Comparison of ENCODE assay signal across 18 cellular contexts in genomic region chr18:60740313-60740712, GRCh38.
DNase-seq lines count a peak whose midpoint lies in the region; ATAC-seq and TF ChIP-seq lines count a peak whose summit lies in the region.
"Had no signal": no experiment of that assay in that cellular context is flagged by ENCODE, and none has a peak within 500 bp of the region (broad histone marks: within the 10 kb centered on the region; RNA-seq: fewer than 3 reads in every experiment).

No MANE protein-coding gene starts in this region.

- CTCF ChIA-PET in WTC11 (lab: Charles Lee), result interaction anchor here (0.5 kb wide), 1 partner anchor 130 kb away, joined by 3 read pairs; no protein-coding TSS in a partner anchor

- no peaks in the 10 kb centered on the region for H3K36me3 Mint-ChIP-seq in activated naive CD8-positive, alpha-beta T cell treated with anti-CD3 and anti-CD28 coated beads, Interleukin-2, amount 50 U/mL, for 24 hours (ENCODE audit: low read depth)
- no peaks in the 10 kb centered on the region for H3K36me3 Mint-ChIP-seq in activated naive CD8-positive, alpha-beta T cell treated with anti-CD3 and anti-CD28 coated beads for 36 hours
- H3K36me3 Mint-ChIP-seq in WTC11, result no peaks in the 10 kb centered on the region
- H3K36me3 Mint-ChIP-seq: CD8-positive, alpha-beta T cell had no signal

- H3K9me3 ChIP-seq in upper lobe of right lung, result no peaks in the 10 kb centered on the region
- H3K9me3 ChIP-seq: A549; BLaER1 treated with 17β-estradiol and CSF1 and Interleukin-3, amounts not matched to agents 10 nM and 100 nM; HAP-1 had no signal

- no peaks in the 10 kb centered on the region for H3K4me1 ChIP-seq in upper lobe of right lung
- H3K4me1 ChIP-seq: A549, HAP-1 had no signal

- H3K27ac ChIP-seq in upper lobe of right lung, result no peak overlapping the region
- H3K27ac ChIP-seq: 22Rv1; A549; BLaER1 treated with 17β-estradiol and CSF1 and Interleukin-3, amounts not matched to agents 10 nM and 100 nM had no signal

- no peak for DNase-seq in activated naive CD8-positive, alpha-beta T cell treated with anti-CD3 and anti-CD28 coated beads, Interleukin-2, amount 50 U/mL, for 24 hours
- no peak for DNase-seq in activated naive CD8-positive, alpha-beta T cell treated with anti-CD3 and anti-CD28 coated beads for 36 hours
- DNase-seq in WTC11 (ENCODE audit: low spot score) (no peak), mesenteric fat pad (ENCODE audit: low spot score) (peak; percentile 73), upper lobe of right lung (no peak), AML-193 (lab: John Stamatoyannopoulos, UW) (no peak), NCI-H2081 treated with DMSO at 0.1 percent for 48 hours (lab: John Stamatoyannopoulos, UW) (no peak)
- DNase-seq: Calu3; CD8-positive, alpha-beta T cell; DMS79 treated with DMSO at 0.1 percent for 48 hours; GF-D8 had no signal

- no peaks in the 10 kb centered on the region for H3K36me3 ChIP-seq in upper lobe of right lung
- H3K36me3 ChIP-seq: BLaER1 treated with 17β-estradiol and CSF1 and Interleukin-3, amounts not matched to agents 10 nM and 100 nM; HAP-1 had no signal

- ATAC-seq in activated naive CD8-positive, alpha-beta T cell treated with anti-CD3 and anti-CD28 coated beads, Interleukin-2, amount 50 U/mL, for 24 hours, result peak; percentile 28
- ATAC-seq in WTC11 (0 out of 2 replicates have a peak, but pooled peaks have one; percentile 28), upper lobe of right lung (peak; percentile 12), GM18868 (IDR thresholded peaks at IDR 0.05; ENCODE audit: unreplicated experiment) (no peak)
- ATAC-seq: A549; CD8-positive, alpha-beta T cell; HepG2 had no signal

- H3K4me1 Mint-ChIP-seq in activated naive CD8-positive, alpha-beta T cell treated with anti-CD3 and anti-CD28 coated beads, Interleukin-2, amount 50 U/mL, for 24 hours, result no peaks in the 10 kb centered on the region
- H3K4me1 Mint-ChIP-seq in activated naive CD8-positive, alpha-beta T cell treated with anti-CD3 and anti-CD28 coated beads for 36 hours, result no peaks in the 10 kb centered on the region
- no peaks in the 10 kb centered on the region for H3K4me1 Mint-ChIP-seq in WTC11
- H3K4me1 Mint-ChIP-seq: B cell had no signal

- POLR2A ChIA-PET in WTC11 (lab: Charles Lee), result no interaction called here

- H3K4me3 ChIP-seq in upper lobe of right lung, result no peak overlapping the region
- H3K4me3 ChIP-seq: A549; BLaER1 treated with 17β-estradiol and CSF1 and Interleukin-3, amounts not matched to agents 10 nM and 100 nM; HAP-1 had no signal

- H3K27ac Mint-ChIP-seq in activated naive CD8-positive, alpha-beta T cell treated with anti-CD3 and anti-CD28 coated beads, Interleukin-2, amount 50 U/mL, for 24 hours, result no peak overlapping the region
- H3K27ac Mint-ChIP-seq in activated naive CD8-positive, alpha-beta T cell treated with anti-CD3 and anti-CD28 coated beads for 36 hours, result no peak overlapping the region
- H3K27ac Mint-ChIP-seq in WTC11, result no peak overlapping the region
- H3K27ac Mint-ChIP-seq: B cell; CD8-positive, alpha-beta T cell had no signal

- no peak for TF ChIP-seq CTCF in WTC11 (IDR thresholded peaks at IDR 0.05)
- no peak for TF ChIP-seq CTCF in upper lobe of right lung (IDR thresholded peaks at IDR 0.05)

- intact Hi-C loops in upper lobe of right lung (cut with DNase I), result no loop called here

- no peaks in the 10 kb centered on the region for H3K27me3 ChIP-seq in upper lobe of right lung
- H3K27me3 ChIP-seq: BLaER1 treated with 17β-estradiol and CSF1 and Interleukin-3, amounts not matched to agents 10 nM and 100 nM had no signal

- H3K4me3 Mint-ChIP-seq in activated naive CD8-positive, alpha-beta T cell treated with anti-CD3 and anti-CD28 coated beads, Interleukin-2, amount 50 U/mL, for 24 hours, result no peak overlapping the region
- no peak overlapping the region for H3K4me3 Mint-ChIP-seq in activated naive CD8-positive, alpha-beta T cell treated with anti-CD3 and anti-CD28 coated beads for 36 hours
- no peak overlapping the region for H3K4me3 Mint-ChIP-seq in WTC11
- H3K4me3 Mint-ChIP-seq: B cell; CD8-positive, alpha-beta T cell had no signal

- H3K27me3 Mint-ChIP-seq in activated naive CD8-positive, alpha-beta T cell treated with anti-CD3 and anti-CD28 coated beads, Interleukin-2, amount 50 U/mL, for 24 hours, result no peaks in the 10 kb centered on the region
- no peaks in the 10 kb centered on the region for H3K27me3 Mint-ChIP-seq in activated naive CD8-positive, alpha-beta T cell treated with anti-CD3 and anti-CD28 coated beads for 36 hours
- H3K27me3 Mint-ChIP-seq in WTC11 (ENCODE audit: low read depth), result no peaks in the 10 kb centered on the region
- H3K27me3 Mint-ChIP-seq: B cell had no signal

- peaks cover 4% of the 10 kb centered on the region for H3K9me3 Mint-ChIP-seq in activated naive CD8-positive, alpha-beta T cell treated with anti-CD3 and anti-CD28 coated beads, Interleukin-2, amount 50 U/mL, for 24 hours
- no peaks in the 10 kb centered on the region for H3K9me3 Mint-ChIP-seq in activated naive CD8-positive, alpha-beta T cell treated with anti-CD3 and anti-CD28 coated beads for 36 hours
- H3K9me3 Mint-ChIP-seq in WTC11, result no peaks in the 10 kb centered on the region

TF ChIP-seq in WTC11, 78 proteins besides CTCF, POLR2A, EP300 and RAD21:
- no peak for TF ChIP-seq MXD4 (CRISPR knock-in tag; IDR thresholded peaks at IDR 0.05; ENCODE audit: borderline replicate concordance)
- no peak for TF ChIP-seq ERG (CRISPR knock-in tag; IDR thresholded peaks at IDR 0.05)
- TF ChIP-seq SOX15 (CRISPR knock-in tag; IDR thresholded peaks at IDR 0.05), result no peak
- no peak for TF ChIP-seq E2F1 (CRISPR knock-in tag; IDR thresholded peaks at IDR 0.05)
